Comparison of ENCODE assay signal across 8 cellular contexts in genomic region chr2:219475697-219476604, GRCh38. TPM values are rescaled to one million over a fixed set of nuclear protein-coding genes. Genes with fewer than 3 reads are reported as not detected.
DNase-seq lines count a peak whose midpoint lies in the region; ATAC-seq, FAIRE-seq and TF ChIP-seq lines count a peak whose summit lies in the region.

No MANE protein-coding gene starts in this region.

- ATAC-seq in GM21737 (IDR thresholded peaks at IDR 0.05; ENCODE audit: unreplicated experiment), result no peak

- WGBS in liver, result 32% methylated on average over 14 of the region's 14 CpGs

- H3K4me1 ChIP-seq in colonic mucosa, result no peaks in the 10 kb centered on the region
- no peaks in the 10 kb centered on the region for H3K4me1 ChIP-seq in liver (ENCODE audit: control insufficient read depth in 4 of 4, insufficient read depth in 4 of 4, low read length in 3 of 4)

- FAIRE-seq in GM12892 (lab: Jason Lieb, UNC), result no peak

- TF ChIP-seq CTCF in colonic mucosa (IDR thresholded peaks at IDR 0.05) (peak; percentile 76), liver (IDR thresholded peaks at IDR 0.05; ENCODE audit: low read depth, low read length, missing input control) (peak; percentile 88)

- H3K9ac ChIP-seq in colonic mucosa (ENCODE audit: low read depth in 2 of 2, low read length in 2 of 2) (no peak overlapping the region), liver (ENCODE audit: low read depth in 1 of 2, low read length in 2 of 2) (no peak overlapping the region)

- intact Hi-C loops in colonic mucosa (cut with DNase I), result loop anchor here (2.0 to 5.0 kb wide), 2 partner anchors 53 to 74 kb away; no protein-coding TSS in a partner anchor

- in situ Hi-C loops in ACHN (cut with HindIII; ENCODE audit: low pct_ligation_motif_present, low pct_unique_long_range_greater_than_20kb, low sequenced_read_pairs), result no loop called here

- DNase-seq in ACHN (peak; percentile 70), GM12892 (ENCODE audit: insufficient read length) (peak; percentile 57), MV-4-11 (lab: John Stamatoyannopoulos, UW) (peak; percentile 9), colonic mucosa (peak; percentile 77)
- DNase-seq in activated CD4-positive, CD25-positive, alpha-beta regulatory T cell treated with anti-CD3 and anti-CD28 coated beads, Interleukin-2, amount 50 U/mL, for 72 hours, result peak; percentile 75
- DNase-seq in stimulated activated CD8-positive, alpha-beta memory T cell treated with anti-CD3 and anti-CD28 coated beads, Interleukin-12 subunit alpha, Interleukin-12 subunit beta, amount 100 ng/mL, for 1 hour (ENCODE audit: low read depth), result peak; percentile 27

- H3K27me3 ChIP-seq in colonic mucosa (no peaks in the 10 kb centered on the region), liver (ENCODE audit: control insufficient read depth in 4 of 4, insufficient read depth in 4 of 4, low read length in 3 of 4) (peaks cover 0 to 2% (median 0%) of the 10 kb centered on the region in 4 donors)

- no peak for TF ChIP-seq POLR2A in GM12892 (IDR thresholded peaks at IDR 0.05; ENCODE audit: low read depth, low read length)

- H3K36me3 ChIP-seq in colonic mucosa (no peaks in the 10 kb centered on the region), liver (ENCODE audit: control insufficient read depth in 4 of 4, insufficient read depth in 3 of 4, low read depth in 1 of 4, low read length in 3 of 4) (no peaks in the 10 kb centered on the region)

- H3K9me3 ChIP-seq in colonic mucosa (no peaks in the 10 kb centered on the region), liver (ENCODE audit: control insufficient read depth in 4 of 4, low read length in 3 of 4) (no peaks in the 10 kb centered on the region)

- TF ChIP-seq RAD21 in liver (IDR thresholded peaks at IDR 0.05), result peak; percentile 81 to 88

- H3K27ac ChIP-seq in colonic mucosa (no peak overlapping the region), liver (ENCODE audit: low read depth in 1 of 2, low read length in 2 of 2) (no peak overlapping the region)

- H3K4me3 ChIP-seq in colonic mucosa (no peak overlapping the region), liver (ENCODE audit: low read depth in 1 of 3, low read length in 3 of 3) (no peak overlapping the region)

TF ChIP-seq in liver, 16 proteins besides CTCF, POLR2A, EP300 and RAD21:
- no peak for TF ChIP-seq SP1 (IDR thresholded peaks at IDR 0.05)
- peak in 1 of 2 donors; percentile 31 for TF ChIP-seq HNF4A (conservative IDR thresholded peaks at IDR 0.05)

RNA-seq across cellular contexts. Expression of gene GMPPA, which starts 22.7 kb away (rescaled TPM):
- 26.6 TPM for polyA plus RNA-seq in GM12892 (2012; ENCODE audit: missing spikeins)
- total RNA-seq in colonic mucosa (10 to 100 TPM; 49.7 to 86.1 TPM), liver (10 to 100 TPM; 20.2 to 59.4 TPM)
- polyA plus RNA-seq in liver, result 10 to 100 TPM; 32.6 to 54.3 TPM

RNA-seq across cellular contexts. Expression of gene ASIC4, which starts 38.3 kb away (rescaled TPM):
- not detected for polyA plus RNA-seq in GM12892 (2012; ENCODE audit: missing spikeins)
- total RNA-seq in colonic mucosa (under 1 TPM in 1 of 2 donors, not detected in 1; 0.12 TPM), liver (1 to 10 TPM in 1 of 2 donors, under 1 TPM in 1; 0.08 to 1.5 TPM)
- polyA plus RNA-seq in liver, result not detected

RNA-seq across cellular contexts. Expression of gene SPEG, which starts 41.3 kb away (rescaled TPM):
- not detected for polyA plus RNA-seq in GM12892 (2012; ENCODE audit: missing spikeins)
- total RNA-seq in colonic mucosa (10 to 100 TPM in 1 of 2 donors, 1 to 10 TPM in 1; 6.2 to 19.3 TPM), liver (under 1 TPM; 0.51 to 0.75 TPM)
- polyA plus RNA-seq in liver, result under 1 TPM; 0.57 to 0.96 TPM

RNA-seq across cellular contexts. Expression of gene DES, which starts 57.8 kb away (rescaled TPM):
- polyA plus RNA-seq in GM12892 (2012; ENCODE audit: missing spikeins), result not detected
- 100 to 1,000 TPM in 1 of 2 donors, 10 to 100 TPM in 1; 24.0 to 917 TPM for total RNA-seq in colonic mucosa
- 10 to 100 TPM in 1 of 2 donors, under 1 TPM in 1; 0.23 to 50.0 TPM for total RNA-seq in liver
- polyA plus RNA-seq in liver, result 1 to 10 TPM in 1 of 2 donors, under 1 TPM in 1; 0.15 to 6.2 TPM

Comparison
In these comparisons a context has a peak if more than half of its experiments do, and no peak if none do; other contexts are left out.
1. DNase-seq: peak in every context shown above with its lines; median percentile 77 in colonic mucosa; 75 in activated CD4-positive, CD25-positive, alpha-beta regulatory T cell treated with anti-CD3 and anti-CD28 coated beads, Interleukin-2, amount 50 U/mL, for 72 hours; 70 in ACHN; 57 in GM12892; 27 in stimulated activated CD8-positive, alpha-beta memory T cell treated with anti-CD3 and anti-CD28 coated beads, Interleukin-12 subunit alpha, Interleukin-12 subunit beta, amount 100 ng/mL, for 1 hour; 9 in MV-4-11.
2. RNA of gene SPEG, which starts 41.3 kb away (total RNA-seq): 6.2 to 19.3 TPM in colonic mucosa; 0.51 to 0.75 TPM in liver; every median in the first group is over 4 times any median in the second.